In the genomic region with DNA sequence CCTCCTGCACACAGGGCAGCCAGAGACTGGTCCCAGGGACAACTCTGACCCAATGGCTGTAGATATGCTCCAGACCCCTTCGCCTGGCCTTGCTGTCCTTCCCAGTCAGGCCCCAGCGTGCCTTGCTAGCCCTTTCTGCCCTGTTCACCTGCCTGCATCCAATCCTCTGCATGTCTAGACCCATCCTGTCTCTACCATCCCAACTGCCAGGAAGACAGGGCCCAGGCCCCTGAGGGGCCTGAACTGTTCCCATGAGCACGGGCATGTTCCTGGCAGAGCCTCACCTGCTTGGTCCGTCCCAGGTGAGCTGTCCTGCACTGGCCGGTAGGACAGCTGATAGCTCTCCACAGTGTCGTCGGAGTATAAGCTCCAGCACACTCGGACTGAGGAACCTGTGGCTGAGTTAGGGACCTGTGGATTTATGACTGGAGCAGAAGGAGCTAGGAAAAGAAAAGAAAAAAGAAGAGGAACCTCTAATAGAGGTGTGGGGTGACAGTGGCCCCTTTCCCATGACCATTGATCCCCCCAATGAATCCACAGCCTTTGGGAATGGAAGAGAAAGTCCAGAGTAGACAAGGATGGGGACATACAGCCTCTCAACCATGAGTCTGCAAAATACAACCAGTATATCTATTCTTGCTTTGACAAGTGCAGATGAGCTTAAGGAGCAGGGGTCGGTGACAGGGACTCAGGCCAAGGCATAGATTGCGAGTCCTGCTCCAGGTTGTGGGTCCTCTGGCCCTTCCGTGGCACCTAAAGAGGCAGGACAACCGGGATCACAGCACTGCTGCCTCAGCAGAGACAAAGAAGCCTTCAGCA, we compare ENCODE assay signal across 1 cellular context.
TF ChIP-seq lines count a peak whose summit lies in the region.

No MANE protein-coding gene starts in this region.

TF ChIP-seq in GM23338, 12 proteins besides CTCF, POLR2A, EP300 and RAD21 (continued from another document):
- TF ChIP-seq, protein P1, sequence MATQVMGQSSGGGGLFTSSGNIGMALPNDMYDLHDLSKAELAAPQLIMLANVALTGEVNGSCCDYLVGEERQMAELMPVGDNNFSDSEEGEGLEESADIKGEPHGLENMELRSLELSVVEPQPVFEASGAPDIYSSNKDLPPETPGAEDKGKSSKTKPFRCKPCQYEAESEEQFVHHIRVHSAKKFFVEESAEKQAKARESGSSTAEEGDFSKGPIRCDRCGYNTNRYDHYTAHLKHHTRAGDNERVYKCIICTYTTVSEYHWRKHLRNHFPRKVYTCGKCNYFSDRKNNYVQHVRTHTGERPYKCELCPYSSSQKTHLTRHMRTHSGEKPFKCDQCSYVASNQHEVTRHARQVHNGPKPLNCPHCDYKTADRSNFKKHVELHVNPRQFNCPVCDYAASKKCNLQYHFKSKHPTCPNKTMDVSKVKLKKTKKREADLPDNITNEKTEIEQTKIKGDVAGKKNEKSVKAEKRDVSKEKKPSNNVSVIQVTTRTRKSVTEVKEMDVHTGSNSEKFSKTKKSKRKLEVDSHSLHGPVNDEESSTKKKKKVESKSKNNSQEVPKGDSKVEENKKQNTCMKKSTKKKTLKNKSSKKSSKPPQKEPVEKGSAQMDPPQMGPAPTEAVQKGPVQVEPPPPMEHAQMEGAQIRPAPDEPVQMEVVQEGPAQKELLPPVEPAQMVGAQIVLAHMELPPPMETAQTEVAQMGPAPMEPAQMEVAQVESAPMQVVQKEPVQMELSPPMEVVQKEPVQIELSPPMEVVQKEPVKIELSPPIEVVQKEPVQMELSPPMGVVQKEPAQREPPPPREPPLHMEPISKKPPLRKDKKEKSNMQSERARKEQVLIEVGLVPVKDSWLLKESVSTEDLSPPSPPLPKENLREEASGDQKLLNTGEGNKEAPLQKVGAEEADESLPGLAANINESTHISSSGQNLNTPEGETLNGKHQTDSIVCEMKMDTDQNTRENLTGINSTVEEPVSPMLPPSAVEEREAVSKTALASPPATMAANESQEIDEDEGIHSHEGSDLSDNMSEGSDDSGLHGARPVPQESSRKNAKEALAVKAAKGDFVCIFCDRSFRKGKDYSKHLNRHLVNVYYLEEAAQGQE (IDR thresholded peaks at IDR 0.05; ENCODE audit: unreplicated experiment) = no peak
- TF ChIP-seq NANOG (IDR thresholded peaks at IDR 0.05; ENCODE audit: borderline replicate concordance) = no peak
- TF ChIP-seq EZH2 (IDR thresholded peaks at IDR 0.05; ENCODE audit: low read depth, unreplicated experiment) = no peak
- no peak for TF ChIP-seq POLR2AphosphoS5 (IDR thresholded peaks at IDR 0.05; ENCODE audit: low read depth)
